In genomic region chr11:65911682-65912568, GRCh38 we compare ENCODE assay signal across 7 cellular contexts. TPM values are rescaled to one million over a fixed set of nuclear protein-coding genes. Genes with fewer than 3 reads are reported as not detected.
DNase-seq lines count a peak whose midpoint lies in the region; ATAC-seq, FAIRE-seq and TF ChIP-seq lines count a peak whose summit lies in the region.

No MANE protein-coding gene starts in this region.

- TF ChIP-seq CTCF in body of pancreas (IDR thresholded peaks at IDR 0.05): peak in 4 of 7 experiments; percentile 17 to 31 (median 19)
- TF ChIP-seq CTCF in HepG2 (CRISPR knock-in tag; IDR thresholded peaks at IDR 0.05): peak; percentile 53

- peak overlapping the region; percentile 50 for H3K4me2 ChIP-seq in HepG2 (ENCODE audit: low read depth, low read length)

- no peak for FAIRE-seq in HepG2 (lab: Jason Lieb, UNC)

- POLR2A ChIA-PET in HepG2 (lab: Yijun Ruan, JAX): interaction anchor here (0.8 to 2.4 kb wide), 3 partner anchors 13 to 295 kb away, joined by 3 to 21 read pairs (median 9); partner anchors contain the start of genes CCDC85B, FIBP and FOSL1

- no peak for TF ChIP-seq POLR2A in body of pancreas (IDR thresholded peaks at IDR 0.05)
- no peak for TF ChIP-seq POLR2A in HepG2 (IDR thresholded peaks at IDR 0.05; ENCODE audit: insufficient read depth in 1 of 2, low read depth in 2 of 2, low read length in 2 of 2)

- BruUV-seq in HepG2 (replicated peaks; lab: Mats Ljungman, UMichigan): no TSS peak

- peak; percentile 21 for ATAC-seq in body of pancreas
- ATAC-seq in HepG2: peak; percentile 31
- no peak for ATAC-seq in GM21447 (IDR thresholded peaks at IDR 0.05; ENCODE audit: unreplicated experiment)
- ATAC-seq in GM21381 (IDR thresholded peaks at IDR 0.05; ENCODE audit: unreplicated experiment): no peak
- ATAC-seq in GM18870 (IDR thresholded peaks at IDR 0.05; ENCODE audit: unreplicated experiment): no peak

- no peak for TF ChIP-seq RAD21 in HepG2 (CRISPR knock-in tag; IDR thresholded peaks at IDR 0.05)

- H4K20me1 ChIP-seq in HepG2 (ENCODE audit: insufficient read depth, low read length): no peaks in the 10 kb centered on the region

- H3K36me3 ChIP-seq in body of pancreas (replicated peaks in 1 of 2; ENCODE audit: insufficient read depth in 1 of 2, low read depth in 2 of 2) (no peaks in the 10 kb centered on the region), HepG2 (replicated peaks in 1 of 2; ENCODE audit: control insufficient read depth in 1 of 2, insufficient read depth in 2 of 2, low read length in 2 of 2) (no peaks in the 10 kb centered on the region)

- DNase-seq in GM04504 (ENCODE audit: low read depth) (peak; percentile 83), NCI-H1105 treated with DMSO at 0.1 percent for 48 hours (lab: John Stamatoyannopoulos, UW) (peak; percentile 61), body of pancreas (peak in 2 of 4 donors; percentile 20 to 31), HepG2 (ENCODE audit: low spot score) (no peak)

- peaks cover 21% of the 10 kb centered on the region for H3K4me1 ChIP-seq in body of pancreas
- peaks cover 60% of the 10 kb centered on the region for H3K4me1 ChIP-seq in HepG2 (ENCODE audit: insufficient read depth, low read length)

- H3K9me3 ChIP-seq in body of pancreas (no peaks in the 10 kb centered on the region), HepG2 (ENCODE audit: low read length) (no peaks in the 10 kb centered on the region)

- WGBS in body of pancreas, 2 donors: 15 to 21% methylated on average over 12 to 14 of the region's 14 CpGs
- 6% methylated on average over 5 of the region's 14 CpGs for WGBS in HepG2 (ENCODE audit: low lambda C conversion rate)

- CTCF ChIA-PET in HepG2 (lab: Yijun Ruan, JAX; ENCODE audit: low intra/inter-chr PET ratio, low total read pairs): no interaction called here

- H3K27me3 ChIP-seq in body of pancreas (no peaks in the 10 kb centered on the region), HepG2 (ENCODE audit: control insufficient read depth in 1 of 2, insufficient read depth in 2 of 2, low read length in 2 of 2) (peaks cover 0 to 3% of the 10 kb centered on the region in 2 experiments; a peak in 1 of 5 replicates)

- H3K27ac ChIP-seq in body of pancreas (no peak overlapping the region), HepG2 (ENCODE audit: extremely low read length, insufficient read depth, low read length) (no peak overlapping the region)

- H2AFZ ChIP-seq in HepG2 (ENCODE audit: low read length): no peak overlapping the region

- TF ChIP-seq EP300 in HepG2 (IDR thresholded peaks at IDR 0.05; ENCODE audit: low read depth in 2 of 2, low read length in 2 of 2) (no peak), HepG2 (CRISPR knock-in tag; IDR thresholded peaks at IDR 0.05; ENCODE audit: borderline replicate concordance) (no peak)

- intact Hi-C loops in body of pancreas (cut with DNase I) (no loop called here), HepG2 (cut with micrococcal nuclease; ENCODE audit: unreplicated experiment) (no loop called here)

- H3K4me3 ChIP-seq in body of pancreas (no peak overlapping the region), HepG2 (replicated peaks in 1 of 3; ENCODE audit: insufficient read depth in 1 of 3, low read depth in 2 of 3, low read length in 3 of 3) (peak overlapping the region in 1 of 3 experiments; percentile 21; a peak in 1 of 6 replicates)

- no peak overlapping the region; the same call in 1 of the 2 replicates for H3K9ac ChIP-seq in HepG2 (ENCODE audit: insufficient read depth, low read depth, low read length)

- in situ Hi-C loops in HepG2 (cut with HindIII; ENCODE audit: extremely low pct_ligation_motif_present, low pct_unique_long_range_greater_than_20kb): no loop called here

- no peaks in the 10 kb centered on the region for H3K79me2 ChIP-seq in HepG2 (ENCODE audit: insufficient read depth, low read length)

RNA-seq across cellular contexts. Expression of gene C11orf68, which starts 6.9 kb away (rescaled TPM):
- total RNA-seq in body of pancreas (10 to 100 TPM; 10.4 to 17.8 TPM), HepG2 (2016; rRNA removed; fragmentation: Illumina TruSeq; extraction: Trizol) (8.4 and 10.0 TPM in 2 replicates)
- 3.6 and 3.9 TPM in 2 replicates for total RNA-seq in HepG2 (2016; cell fraction: cytosol; rRNA removed; fragmentation: Illumina TruSeq; extraction: Trizol; ENCODE audit: low read depth)
- 7.4 and 8.6 TPM in 2 replicates for total RNA-seq in HepG2 (2016; cell fraction: insoluble cytoplasmic fraction; rRNA removed; fragmentation: Illumina TruSeq; extraction: Trizol)
- total RNA-seq in HepG2 (2016; cell fraction: membrane; rRNA removed; fragmentation: Illumina TruSeq; extraction: Trizol): 8.6 and 9.6 TPM in 2 replicates
- 7.0 and 7.1 TPM in 2 replicates for total RNA-seq in HepG2 (2016; cell fraction: nucleus; rRNA removed; fragmentation: Illumina TruSeq; extraction: Trizol)
- polyA plus RNA-seq in HepG2 (2011; rRNA removed): 28.3 and 37.2 TPM in 2 replicates
- polyA plus RNA-seq in HepG2 (2011; cell fraction: cytosol; rRNA removed): 23.1 and 32.1 TPM in 2 replicates
- 31.1 and 33.6 TPM in 2 replicates for polyA plus RNA-seq in HepG2 (2011; cell fraction: nucleus; rRNA removed)
- polyA plus RNA-seq in HepG2 (2012): 19.7 and 19.8 TPM in 2 replicates
- polyA plus RNA-seq in HepG2 (2016; cell fraction: cytosol; fragmentation: Illumina TruSeq; extraction: Trizol; ENCODE audit: low read depth): 6.4 and 6.8 TPM in 2 replicates
- polyA plus RNA-seq in HepG2 (2016; cell fraction: insoluble cytoplasmic fraction; fragmentation: Illumina TruSeq; extraction: Trizol; ENCODE audit: low read depth): 21.1 and 22.6 TPM in 2 replicates
- polyA plus RNA-seq in HepG2 (2016; cell fraction: membrane; fragmentation: Illumina TruSeq; extraction: Trizol; ENCODE audit: low read depth): 11.3 and 12.7 TPM in 2 replicates
- polyA plus RNA-seq in HepG2 (2016; cell fraction: nucleus; fragmentation: Illumina TruSeq; extraction: Trizol; ENCODE audit: insufficient read depth, low read depth): 15.2 and 18.0 TPM in 2 replicates
- 31.8 and 49.3 TPM in 2 replicates for polyA minus RNA-seq in HepG2 (2011; rRNA and poly(A)+ RNA removed; ENCODE audit: low replicate concordance)
- polyA minus RNA-seq in HepG2 (2011; cell fraction: cytosol; rRNA and poly(A)+ RNA removed): 21.2 and 24.3 TPM in 2 replicates
- polyA minus RNA-seq in HepG2 (2011; cell fraction: nucleus; rRNA and poly(A)+ RNA removed): 14.2 and 14.8 TPM in 2 replicates

RNA-seq across cellular contexts. Expression of gene DRAP1, which starts 7.3 kb away (rescaled TPM):
- total RNA-seq in body of pancreas (10 to 100 TPM; 29.6 to 91.6 TPM), HepG2 (2016; rRNA removed; fragmentation: Illumina TruSeq; extraction: Trizol) (31.5 and 52.3 TPM in 2 replicates)
- 32.1 and 35.5 TPM in 2 replicates for total RNA-seq in HepG2 (2016; cell fraction: cytosol; rRNA removed; fragmentation: Illumina TruSeq; extraction: Trizol; ENCODE audit: low read depth)
- total RNA-seq in HepG2 (2016; cell fraction: insoluble cytoplasmic fraction; rRNA removed; fragmentation: Illumina TruSeq; extraction: Trizol): 29.7 and 54.9 TPM in 2 replicates
- 34.4 and 36.2 TPM in 2 replicates for total RNA-seq in HepG2 (2016; cell fraction: membrane; rRNA removed; fragmentation: Illumina TruSeq; extraction: Trizol)
- total RNA-seq in HepG2 (2016; cell fraction: nucleus; rRNA removed; fragmentation: Illumina TruSeq; extraction: Trizol): 27.2 and 28.4 TPM in 2 replicates
- polyA plus RNA-seq in HepG2 (2011; rRNA removed): 44.6 and 46.8 TPM in 2 replicates
- polyA plus RNA-seq in HepG2 (2011; cell fraction: cytosol; rRNA removed): 49.1 and 57.2 TPM in 2 replicates
- polyA plus RNA-seq in HepG2 (2011; cell fraction: nucleus; rRNA removed): 60.0 and 61.5 TPM in 2 replicates
- polyA plus RNA-seq in HepG2 (2012): 65.4 and 72.6 TPM in 2 replicates
- 41.4 and 45.7 TPM in 2 replicates for polyA plus RNA-seq in HepG2 (2016; cell fraction: cytosol; fragmentation: Illumina TruSeq; extraction: Trizol; ENCODE audit: low read depth)
- polyA plus RNA-seq in HepG2 (2016; cell fraction: insoluble cytoplasmic fraction; fragmentation: Illumina TruSeq; extraction: Trizol; ENCODE audit: low read depth): 38.9 and 53.1 TPM in 2 replicates
- polyA plus RNA-seq in HepG2 (2016; cell fraction: membrane; fragmentation: Illumina TruSeq; extraction: Trizol; ENCODE audit: low read depth): 47.1 TPM in 2 replicates
- polyA plus RNA-seq in HepG2 (2016; cell fraction: nucleus; fragmentation: Illumina TruSeq; extraction: Trizol; ENCODE audit: insufficient read depth, low read depth): 78.1 and 86.0 TPM in 2 replicates
- 10.1 and 14.3 TPM in 2 replicates for polyA minus RNA-seq in HepG2 (2011; rRNA and poly(A)+ RNA removed; ENCODE audit: low replicate concordance)
- polyA minus RNA-seq in HepG2 (2011; cell fraction: cytosol; rRNA and poly(A)+ RNA removed): 12.9 and 15.7 TPM in 2 replicates
- polyA minus RNA-seq in HepG2 (2011; cell fraction: nucleus; rRNA and poly(A)+ RNA removed): 3.5 and 6.6 TPM in 2 replicates

RNA-seq across cellular contexts. Expression of gene FOSL1, which starts 11.7 kb away (rescaled TPM):
- total RNA-seq in body of pancreas: 10 to 100 TPM in 1 of 2 donors, under 1 TPM in 1; 0.52 to 17.8 TPM
- 3.1 and 4.0 TPM in 2 replicates for total RNA-seq in HepG2 (2016; rRNA removed; fragmentation: Illumina TruSeq; extraction: Trizol)
- total RNA-seq in HepG2 (2016; cell fraction: cytosol; rRNA removed; fragmentation: Illumina TruSeq; extraction: Trizol; ENCODE audit: low read depth): 1.9 and 2.0 TPM in 2 replicates
- total RNA-seq in HepG2 (2016; cell fraction: insoluble cytoplasmic fraction; rRNA removed; fragmentation: Illumina TruSeq; extraction: Trizol): 3.1 and 3.9 TPM in 2 replicates
- 3.6 and 3.8 TPM in 2 replicates for total RNA-seq in HepG2 (2016; cell fraction: membrane; rRNA removed; fragmentation: Illumina TruSeq; extraction: Trizol)
- total RNA-seq in HepG2 (2016; cell fraction: nucleus; rRNA removed; fragmentation: Illumina TruSeq; extraction: Trizol): 2.9 and 3.0 TPM in 2 replicates
- 2.8 and 4.1 TPM in 2 replicates for polyA plus RNA-seq in HepG2 (2011; rRNA removed)
- polyA plus RNA-seq in HepG2 (2011; cell fraction: cytosol; rRNA removed): 1.2 and 1.3 TPM in 2 replicates
- 5.4 and 6.6 TPM in 2 replicates for polyA plus RNA-seq in HepG2 (2011; cell fraction: nucleus; rRNA removed)
- 3.6 and 8.7 TPM in 2 replicates for polyA plus RNA-seq in HepG2 (2012)
- 3.2 and 3.7 TPM in 2 replicates for polyA plus RNA-seq in HepG2 (2016; cell fraction: cytosol; fragmentation: Illumina TruSeq; extraction: Trizol; ENCODE audit: low read depth)
- polyA plus RNA-seq in HepG2 (2016; cell fraction: insoluble cytoplasmic fraction; fragmentation: Illumina TruSeq; extraction: Trizol; ENCODE audit: low read depth): 10.6 and 14.5 TPM in 2 replicates
- 7.3 and 8.5 TPM in 2 replicates for polyA plus RNA-seq in HepG2 (2016; cell fraction: membrane; fragmentation: Illumina TruSeq; extraction: Trizol; ENCODE audit: low read depth)
- polyA plus RNA-seq in HepG2 (2016; cell fraction: nucleus; fragmentation: Illumina TruSeq; extraction: Trizol; ENCODE audit: insufficient read depth, low read depth): 9.9 and 15.5 TPM in 2 replicates
- polyA minus RNA-seq in HepG2 (2011; rRNA and poly(A)+ RNA removed; ENCODE audit: low replicate concordance): 3.5 and 6.1 TPM in 2 replicates
- 1.2 and 1.6 TPM in 2 replicates for polyA minus RNA-seq in HepG2 (2011; cell fraction: cytosol; rRNA and poly(A)+ RNA removed)
- 3.0 and 3.9 TPM in 2 replicates for polyA minus RNA-seq in HepG2 (2011; cell fraction: nucleus; rRNA and poly(A)+ RNA removed)

RNA-seq across cellular contexts. Expression of gene CCDC85B, which starts 21.5 kb away (rescaled TPM):
- total RNA-seq in body of pancreas: 10 to 100 TPM; 49.8 to 54.5 TPM
- total RNA-seq in HepG2 (2016; rRNA removed; fragmentation: Illumina TruSeq; extraction: Trizol): 15.7 and 19.5 TPM in 2 replicates
- total RNA-seq in HepG2 (2016; cell fraction: cytosol; rRNA removed; fragmentation: Illumina TruSeq; extraction: Trizol; ENCODE audit: low read depth): 22.9 and 27.3 TPM in 2 replicates
- 14.5 and 18.4 TPM in 2 replicates for total RNA-seq in HepG2 (2016; cell fraction: insoluble cytoplasmic fraction; rRNA removed; fragmentation: Illumina TruSeq; extraction: Trizol)
- 26.1 and 34.5 TPM in 2 replicates for total RNA-seq in HepG2 (2016; cell fraction: membrane; rRNA removed; fragmentation: Illumina TruSeq; extraction: Trizol)
- total RNA-seq in HepG2 (2016; cell fraction: nucleus; rRNA removed; fragmentation: Illumina TruSeq; extraction: Trizol): 7.5 and 8.0 TPM in 2 replicates
- 8.2 and 11.4 TPM in 2 replicates for polyA plus RNA-seq in HepG2 (2011; rRNA removed)
- polyA plus RNA-seq in HepG2 (2011; cell fraction: cytosol; rRNA removed): 17.2 and 32.9 TPM in 2 replicates
- 8.9 and 11.3 TPM in 2 replicates for polyA plus RNA-seq in HepG2 (2011; cell fraction: nucleus; rRNA removed)
- 12.6 and 14.2 TPM in 2 replicates for polyA plus RNA-seq in HepG2 (2012)
- polyA plus RNA-seq in HepG2 (2016; cell fraction: cytosol; fragmentation: Illumina TruSeq; extraction: Trizol; ENCODE audit: low read depth): 40.1 and 40.5 TPM in 2 replicates
- polyA plus RNA-seq in HepG2 (2016; cell fraction: insoluble cytoplasmic fraction; fragmentation: Illumina TruSeq; extraction: Trizol; ENCODE audit: low read depth): 21.1 and 23.0 TPM in 2 replicates
- polyA plus RNA-seq in HepG2 (2016; cell fraction: membrane; fragmentation: Illumina TruSeq; extraction: Trizol; ENCODE audit: low read depth): 35.5 and 37.3 TPM in 2 replicates
- polyA plus RNA-seq in HepG2 (2016; cell fraction: nucleus; fragmentation: Illumina TruSeq; extraction: Trizol; ENCODE audit: insufficient read depth, low read depth): 15.1 and 21.9 TPM in 2 replicates
- polyA minus RNA-seq in HepG2 (2011; rRNA and poly(A)+ RNA removed; ENCODE audit: low replicate concordance): 5.6 and 5.8 TPM in 2 replicates
- polyA minus RNA-seq in HepG2 (2011; cell fraction: cytosol; rRNA and poly(A)+ RNA removed): 8.2 and 10.7 TPM in 2 replicates
- polyA minus RNA-seq in HepG2 (2011; cell fraction: nucleus; rRNA and poly(A)+ RNA removed): 1.9 and 4.5 TPM in 2 replicates

RNA-seq across cellular contexts. Expression of gene FIBP, which starts 23.7 kb away (rescaled TPM):
- total RNA-seq in body of pancreas: 10 to 100 TPM; 40.2 to 49.5 TPM
- 62.1 and 66.0 TPM in 2 replicates for total RNA-seq in HepG2 (2016; rRNA removed; fragmentation: Illumina TruSeq; extraction: Trizol)
- 107 and 121 TPM in 2 replicates for total RNA-seq in HepG2 (2016; cell fraction: cytosol; rRNA removed; fragmentation: Illumina TruSeq; extraction: Trizol; ENCODE audit: low read depth)
- 58.2 and 62.9 TPM in 2 replicates for total RNA-seq in HepG2 (2016; cell fraction: insoluble cytoplasmic fraction; rRNA removed; fragmentation: Illumina TruSeq; extraction: Trizol)
- 102 and 112 TPM in 2 replicates for total RNA-seq in HepG2 (2016; cell fraction: membrane; rRNA removed; fragmentation: Illumina TruSeq; extraction: Trizol)
- total RNA-seq in HepG2 (2016; cell fraction: nucleus; rRNA removed; fragmentation: Illumina TruSeq; extraction: Trizol): 30.9 and 31.6 TPM in 2 replicates
- polyA plus RNA-seq in HepG2 (2011; rRNA removed): 42.9 and 55.3 TPM in 2 replicates
- 42.7 and 69.1 TPM in 2 replicates for polyA plus RNA-seq in HepG2 (2011; cell fraction: cytosol; rRNA removed)
- 93.3 and 102 TPM in 2 replicates for polyA plus RNA-seq in HepG2 (2011; cell fraction: nucleus; rRNA removed)
- 30.4 and 30.7 TPM in 2 replicates for polyA plus RNA-seq in HepG2 (2012)
- polyA plus RNA-seq in HepG2 (2016; cell fraction: cytosol; fragmentation: Illumina TruSeq; extraction: Trizol; ENCODE audit: low read depth): 106 and 128 TPM in 2 replicates
- 57.7 and 68.5 TPM in 2 replicates for polyA plus RNA-seq in HepG2 (2016; cell fraction: insoluble cytoplasmic fraction; fragmentation: Illumina TruSeq; extraction: Trizol; ENCODE audit: low read depth)
- polyA plus RNA-seq in HepG2 (2016; cell fraction: membrane; fragmentation: Illumina TruSeq; extraction: Trizol; ENCODE audit: low read depth): 104 and 109 TPM in 2 replicates
- polyA plus RNA-seq in HepG2 (2016; cell fraction: nucleus; fragmentation: Illumina TruSeq; extraction: Trizol; ENCODE audit: insufficient read depth, low read depth): 53.2 and 59.2 TPM in 2 replicates
- 100 and 198 TPM in 2 replicates for polyA minus RNA-seq in HepG2 (2011; rRNA and poly(A)+ RNA removed; ENCODE audit: low replicate concordance)
- polyA minus RNA-seq in HepG2 (2011; cell fraction: cytosol; rRNA and poly(A)+ RNA removed): 30.7 and 31.3 TPM in 2 replicates
- polyA minus RNA-seq in HepG2 (2011; cell fraction: nucleus; rRNA and poly(A)+ RNA removed): 25.2 and 39.5 TPM in 2 replicates

Comparison
In these comparisons a context has a peak if more than half of its experiments do, and no peak if none do; other contexts are left out.
1. ATAC-seq: peak in body of pancreas (single experiment) and HepG2 (single experiment); none in GM21447 (single experiment), GM21381 (single experiment) and GM18870 (single experiment).